1 cellular context compared by ENCODE assay signal in genomic region chr17:28760987-28761562, GRCh38.
TF ChIP-seq lines count a peak whose summit lies in the region.

No MANE protein-coding gene starts in this region.

TF ChIP-seq in K562, 482 proteins besides CTCF, POLR2A, EP300 and RAD21:
- no peak for TF ChIP-seq NFATC3 (IDR thresholded peaks at IDR 0.05)
- TF ChIP-seq MLLT1 (IDR thresholded peaks at IDR 0.05) = peak in 1 of 2 experiments; percentile 41; a peak in 1 of 4 replicates
- TF ChIP-seq LEF1 (IDR thresholded peaks at IDR 0.05) = no peak
- TF ChIP-seq ZKSCAN8 (CRISPR knock-in tag; IDR thresholded peaks at IDR 0.05) = peak; percentile 97
- TF ChIP-seq ZBTB17 (CRISPR knock-in tag; IDR thresholded peaks at IDR 0.05) = peak; percentile 86
- peak; percentile 49; the same call in 1 of the 2 replicates for TF ChIP-seq SPI1 (IDR thresholded peaks at IDR 0.05; ENCODE audit: borderline replicate concordance, low read depth, low read length)
- TF ChIP-seq NFIC (IDR thresholded peaks at IDR 0.05) = peak; percentile 31; the same call in 1 of the 2 replicates
